ENCODE assay signal across 26 cellular contexts in the genomic region with DNA sequence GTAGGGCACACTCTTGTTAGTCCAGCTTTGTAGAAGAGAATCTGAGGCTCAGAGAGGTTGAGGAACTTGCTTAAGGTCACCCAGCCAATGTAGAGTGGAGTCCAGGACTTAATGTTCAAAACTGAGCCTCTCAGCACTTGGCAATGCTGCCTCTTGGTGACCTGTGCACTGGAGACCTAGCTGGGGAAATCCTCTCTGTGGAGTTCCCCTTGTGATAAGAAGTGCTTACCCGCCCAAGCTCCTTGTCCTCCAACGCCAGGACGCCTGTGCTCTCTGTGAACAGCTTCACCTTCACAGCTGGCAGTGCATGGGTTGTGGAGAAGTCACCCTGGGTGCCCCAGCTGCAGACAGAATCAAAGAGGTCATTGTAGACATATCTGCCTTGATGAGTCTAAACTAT.
"Had no signal": no experiment of that assay in that cellular context is flagged by ENCODE, and none has a peak within 500 bp of the region (broad histone marks: within the 10 kb centered on the region; RNA-seq: fewer than 3 reads in every experiment).

No MANE protein-coding gene starts in this region.

- H3K4me1 ChIP-seq: Peyer's patch, SJCRH30 had no signal

- H3K36me3 ChIP-seq: Peyer's patch, SJCRH30 had no signal

- DNase-seq: activated CD4-positive, alpha-beta memory T cell treated with anti-CD3 and anti-CD28 coated beads for 36 hours; activated CD4-positive, alpha-beta T cell treated with anti-CD3 and anti-CD28 coated beads, Interleukin-2, amount 10 ng/mL, durations not matched to agents 7 days and 5 days; activated CD4-positive, CD25-positive, alpha-beta regulatory T cell; activated CD8-positive, alpha-beta memory T cell treated with anti-CD3 and anti-CD28 coated beads for 24 hours; activated gamma-delta T cell; activated naive CD4-positive, alpha-beta T cell treated with anti-CD3 and anti-CD28 coated beads for 36 hours; activated T-cell treated with anti-CD3 and anti-CD28 coated beads for 4 hours; activated T-cell treated with anti-CD3 and anti-CD28 coated beads, Interleukin-2, amount 50 U/mL, for 48 hours; amygdala; NCI-H1092 treated with DMSO at 0.1 percent for 48 hours; NCI-H1417 treated with DMSO at 0.1 percent for 48 hours; NCI-H1694; NCI-H2029; NCI-H2107; NCI-H345; NCI-H510A; NCI-H526 treated with DMSO at 0.1 percent for 48 hours; NK-92 treated with Interleukin-12 subunit alpha and Interleukin-12 subunit beta, amount 100 ng/mL, for 24 hours; Peyer's patch; Right ventricle myocardium superior; SJCRH30; SK-N-SH; T-helper 1 cell had no signal

- H3K27ac ChIP-seq: Peyer's patch, RWPE1, SJCRH30, VCaP had no signal

- H3K27me3 ChIP-seq: Peyer's patch, SJCRH30 had no signal

- H3K9me3 ChIP-seq: Peyer's patch, SJCRH30, SK-N-SH had no signal

- ATAC-seq: activated T-helper 17 cell treated with anti-CD3 and anti-CD28 coated beads, Interleukin-2, amount 50 U/mL, for 72 hours had no signal

- H3K4me3 ChIP-seq: Peyer's patch, SJCRH30 had no signal
